8 cellular contexts compared by ENCODE assay signal in the genomic region with DNA sequence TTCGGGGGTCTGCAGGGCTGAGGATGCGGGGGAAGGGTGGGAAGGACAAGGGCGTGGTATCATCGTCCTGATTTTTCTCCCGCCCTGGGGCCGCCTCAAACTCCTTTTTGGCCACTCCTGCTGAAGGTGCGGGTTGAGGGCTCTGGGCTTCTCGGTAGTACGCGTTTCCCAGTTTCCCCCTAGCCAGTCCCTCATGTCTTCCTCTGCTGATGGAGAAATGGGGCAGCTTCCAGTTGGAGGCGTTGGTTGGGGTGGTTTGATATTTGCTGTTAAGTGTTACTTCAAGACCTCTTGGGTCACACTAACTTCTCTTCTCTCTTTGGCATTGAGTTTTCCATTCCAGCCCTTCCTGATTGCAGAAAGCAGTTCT. TPM values are rescaled to one million over a fixed set of nuclear protein-coding genes. Genes with fewer than 3 reads are reported as not detected.
DNase-seq lines count a peak whose midpoint lies in the region; ATAC-seq and TF ChIP-seq lines count a peak whose summit lies in the region.

No MANE protein-coding gene starts in this region.

- peak overlapping the region; percentile 95 for H3K4me3 ChIP-seq in ectodermal cell (ENCODE audit: insufficient read depth, low read depth, low read length)
- H3K4me3 ChIP-seq in mononuclear cell (ENCODE audit: low read length) = peak overlapping the region; percentile 90

- no peaks in the 10 kb centered on the region for H3K27me3 ChIP-seq in ectodermal cell (ENCODE audit: control insufficient read depth, insufficient read depth, low read length, poor library complexity, severe bottlenecking)
- no peaks in the 10 kb centered on the region for H3K27me3 ChIP-seq in mononuclear cell (ENCODE audit: insufficient read depth, low read length)

- H3K27ac ChIP-seq in RWPE1 (peak overlapping the region; percentile 92), ectodermal cell (ENCODE audit: insufficient read depth, low read depth, low read length, poor library complexity, severe bottlenecking) (peak overlapping the region; percentile 88)

- POLR2A ChIA-PET in RWPE1 (lab: Yijun Ruan, JAX; ENCODE audit: low non-redundant PET) = interaction anchor here (0.5 kb wide), 1 partner anchor 347 kb away, joined by 13 read pairs; no protein-coding TSS in a partner anchor

- TF ChIP-seq CTCF in RWPE1 (conservative IDR thresholded peaks at IDR 0.05; ENCODE audit: low read depth) = no peak

- ATAC-seq in GM18868 (IDR thresholded peaks at IDR 0.05; ENCODE audit: unreplicated experiment) (peak; percentile 36), HG03064 (IDR thresholded peaks at IDR 0.05; ENCODE audit: low read depth, unreplicated experiment) (peak; percentile 25)

- H3K9me3 ChIP-seq in ectodermal cell (ENCODE audit: control insufficient read depth, low read length) (no peaks in the 10 kb centered on the region), mononuclear cell (ENCODE audit: low read depth, low read length) (no peaks in the 10 kb centered on the region)

- 0% methylated on average over 10 to 11 of the region's 11 CpGs for WGBS in ectodermal cell, 2 experiments

- DNase-seq in CMK (ENCODE audit: low read depth) = peak; percentile 15
- peak; percentile 23 for DNase-seq in RWPE1 (ENCODE audit: low spot score)
- no peak for DNase-seq in GM19238 (ENCODE audit: insufficient read length, low spot score)
- no peak for DNase-seq in AG20443 (ENCODE audit: low spot score)

- H3K36me3 ChIP-seq in ectodermal cell (ENCODE audit: control insufficient read depth, insufficient read depth, low read length) = no peaks in the 10 kb centered on the region

- peaks cover 4% of the 10 kb centered on the region for H3K4me1 ChIP-seq in ectodermal cell (ENCODE audit: control insufficient read depth, insufficient read depth, low read length)
- peaks cover 23% of the 10 kb centered on the region for H3K4me1 ChIP-seq in mononuclear cell (ENCODE audit: insufficient read depth, low read length)

- CTCF ChIA-PET in RWPE1 (lab: Yijun Ruan, JAX) = interaction anchor here (0.8 kb wide), 1 partner anchor 188 kb away, joined by 3 read pairs; no protein-coding TSS in a partner anchor

RNA-seq across cellular contexts. Expression of a gene that starts 0.5 kb away (rescaled TPM):
- polyA plus RNA-seq in ectodermal cell (2013, experiment 1 of 4) = 40.7 TPM
- polyA plus RNA-seq in ectodermal cell (2013, experiment 2 of 4) = 38.6 TPM
- 30.0 TPM for polyA plus RNA-seq in ectodermal cell (2013, experiment 3 of 4)
- polyA plus RNA-seq in ectodermal cell (2013, experiment 4 of 4) = 31.4 TPM
- 4.6 TPM for total RNA-seq in mononuclear cell

RNA-seq across cellular contexts. Expression of a gene that starts 0.6 kb away (rescaled TPM):
- 27.2 TPM for polyA plus RNA-seq in ectodermal cell (2013, experiment 1 of 4)
- polyA plus RNA-seq in ectodermal cell (2013, experiment 2 of 4) = 27.3 TPM
- 25.1 TPM for polyA plus RNA-seq in ectodermal cell (2013, experiment 3 of 4)
- 27.7 TPM for polyA plus RNA-seq in ectodermal cell (2013, experiment 4 of 4)
- total RNA-seq in mononuclear cell = 21.4 TPM

Comparison
In these comparisons a context has a peak if more than half of its experiments do, and no peak if none do; other contexts are left out.
1. DNase-seq: peak in CMK (single experiment) and RWPE1 (single experiment); none in GM19238 (single experiment) and AG20443 (single experiment).